In genomic region chr17:41581366-41582060, GRCh38 we compare ENCODE assay signal across 1 cellular context.
TF ChIP-seq lines count a peak whose summit lies in the region.

No MANE protein-coding gene starts in this region.

TF ChIP-seq in HCT116, 20 proteins besides CTCF, POLR2A, EP300 and RAD21:
- TF ChIP-seq FOSL1 (IDR thresholded peaks at IDR 0.05; ENCODE audit: low read depth) (no peak), EZH2phosphoT487 (IDR thresholded peaks at IDR 0.05; ENCODE audit: borderline replicate concordance) (no peak)
